8 cellular contexts compared by ENCODE assay signal in genomic region chr10:110496553-110497437, GRCh38. TPM values are rescaled to one million over a fixed set of nuclear protein-coding genes. Genes with fewer than 3 reads are reported as not detected.
DNase-seq lines count a peak whose midpoint lies in the region; ATAC-seq and TF ChIP-seq lines count a peak whose summit lies in the region.

No MANE protein-coding gene starts in this region.

- H2AFZ ChIP-seq in MM.1S (ENCODE audit: low read length): no peak overlapping the region

- no peaks in the 10 kb centered on the region for H3K36me3 Mint-ChIP-seq in CD4-positive, CD25-positive, alpha-beta regulatory T cell
- peaks cover 13% of the 10 kb centered on the region for H3K36me3 Mint-ChIP-seq in central memory CD8-positive, alpha-beta T cell (ENCODE audit: insufficient read depth)

- no peaks in the 10 kb centered on the region for H3K9me2 ChIP-seq in MM.1S (replicated peaks; ENCODE audit: insufficient read depth, low read length)

- H3K27me3 Mint-ChIP-seq in CD4-positive, CD25-positive, alpha-beta regulatory T cell: no peaks in the 10 kb centered on the region
- H3K27me3 Mint-ChIP-seq in central memory CD8-positive, alpha-beta T cell: no peaks in the 10 kb centered on the region

- H3K9ac ChIP-seq in MM.1S (ENCODE audit: low read length): peak overlapping the region; percentile 92
- H3K9ac ChIP-seq in mucosa of stomach (ENCODE audit: low read length): peak overlapping the region; percentile 67

- no peaks in the 10 kb centered on the region for H3K27me3 ChIP-seq in CD4-positive, CD25-positive, alpha-beta regulatory T cell (ENCODE audit: control insufficient read depth, insufficient read depth, low read length)
- no peaks in the 10 kb centered on the region for H3K27me3 ChIP-seq in MM.1S (replicated peaks; ENCODE audit: insufficient read depth, low read length)
- H3K27me3 ChIP-seq in mucosa of stomach (ENCODE audit: control insufficient read depth, insufficient read depth, low read length): peaks cover 65% of the 10 kb centered on the region

- peak overlapping the region; percentile 74 for H3K4me2 ChIP-seq in MM.1S (ENCODE audit: low read depth, low read length)

- peak overlapping the region; percentile 78 for H3K4me3 ChIP-seq in CD4-positive, CD25-positive, alpha-beta regulatory T cell (ENCODE audit: low read depth, low read length)
- peak overlapping the region; percentile 90 for H3K4me3 ChIP-seq in MM.1S (ENCODE audit: low read length)
- peak overlapping the region; percentile 52 for H3K4me3 ChIP-seq in mucosa of stomach (ENCODE audit: low read length)

- ATAC-seq in CD4-positive, CD25-positive, alpha-beta regulatory T cell (ENCODE audit: low read depth in 2 of 2): no peak
- no peak for ATAC-seq in central memory CD8-positive, alpha-beta T cell (replicated peaks; ENCODE audit: extremely low read depth, poor library complexity, severe bottlenecking)
- ATAC-seq in GM21786 (IDR thresholded peaks at IDR 0.05; ENCODE audit: unreplicated experiment) (no peak), left colon (no peak)

- peaks cover 0 to 2% (median 0%) of the 10 kb centered on the region in 7 donors for H3K9me3 Mint-ChIP-seq in CD4-positive, CD25-positive, alpha-beta regulatory T cell
- H3K9me3 Mint-ChIP-seq in central memory CD8-positive, alpha-beta T cell: no peaks in the 10 kb centered on the region

- TF ChIP-seq CTCF in MM.1S (IDR thresholded peaks at IDR 0.05; ENCODE audit: low read length) (no peak), GM20000 (IDR thresholded peaks at IDR 0.05; ENCODE audit: extremely low read depth, missing control alignments) (no peak)

- peaks cover 35% of the 10 kb centered on the region for H3F3A ChIP-seq in MM.1S (ENCODE audit: insufficient read depth, low read length)

- H4K20me1 ChIP-seq in MM.1S (ENCODE audit: insufficient read depth, low read length): peaks cover 10% of the 10 kb centered on the region; the same call in 1 of the 2 replicates

- H3K9me3 ChIP-seq in CD4-positive, CD25-positive, alpha-beta regulatory T cell (ENCODE audit: control insufficient read depth in 2 of 2, low read length in 2 of 2): no peaks in the 10 kb centered on the region
- H3K9me3 ChIP-seq in MM.1S (replicated peaks; ENCODE audit: insufficient read depth, low read length): no peaks in the 10 kb centered on the region
- no peaks in the 10 kb centered on the region for H3K9me3 ChIP-seq in mucosa of stomach (ENCODE audit: control insufficient read depth, low read length)

- H3K4me3 Mint-ChIP-seq in CD4-positive, CD25-positive, alpha-beta regulatory T cell: peak overlapping the region; percentile 93 to 97 (median 94)
- H3K4me3 Mint-ChIP-seq in central memory CD8-positive, alpha-beta T cell: peak overlapping the region; percentile 94

- peak in 2 of 3 donors; percentile 11 to 26 for DNase-seq in CD4-positive, CD25-positive, alpha-beta regulatory T cell
- DNase-seq in MM.1S: no peak
- DNase-seq in central memory CD8-positive, alpha-beta T cell (ENCODE audit: low spot score in 2 of 2): no peak
- DNase-seq in left colon: no peak
- no peak for DNase-seq in GM20000 (ENCODE audit: low spot score)
- DNase-seq in activated CD4-positive, alpha-beta T cell treated with anti-CD3 and anti-CD28 coated beads, Interleukin-2, amount 50 U/mL, for 48 hours: no peak

- intact Hi-C loops in left colon (cut with DNase I, micrococcal nuclease): no loop called here

- H3K79me2 ChIP-seq in MM.1S (ENCODE audit: low read length): peaks cover 66% of the 10 kb centered on the region

- peaks cover 25 to 58% (median 47%) of the 10 kb centered on the region in 4 donors for H3K4me1 Mint-ChIP-seq in CD4-positive, CD25-positive, alpha-beta regulatory T cell
- peaks cover 52% of the 10 kb centered on the region for H3K4me1 Mint-ChIP-seq in central memory CD8-positive, alpha-beta T cell

- peaks cover 52% of the 10 kb centered on the region for H3K4me1 ChIP-seq in CD4-positive, CD25-positive, alpha-beta regulatory T cell (ENCODE audit: control insufficient read depth, insufficient read depth, low read length, poor library complexity, severe bottlenecking)
- peaks cover 24% of the 10 kb centered on the region for H3K4me1 ChIP-seq in MM.1S (ENCODE audit: low read length)
- peaks cover 22% of the 10 kb centered on the region for H3K4me1 ChIP-seq in mucosa of stomach (ENCODE audit: control insufficient read depth, insufficient read depth, low read length)

- peak overlapping the region; percentile 76 for H3K27ac ChIP-seq in CD4-positive, CD25-positive, alpha-beta regulatory T cell (ENCODE audit: insufficient read depth, low read length, poor library complexity, severe bottlenecking)
- H3K27ac ChIP-seq in MM.1S (ENCODE audit: low read length): peak overlapping the region; percentile 79

- H3K27ac Mint-ChIP-seq in CD4-positive, CD25-positive, alpha-beta regulatory T cell: peak overlapping the region; percentile 87 to 94 (median 89)
- peak overlapping the region; percentile 98 for H3K27ac Mint-ChIP-seq in central memory CD8-positive, alpha-beta T cell (ENCODE audit: low read depth)

- H3K36me3 ChIP-seq in CD4-positive, CD25-positive, alpha-beta regulatory T cell (ENCODE audit: control insufficient read depth, insufficient read depth, low read length): no peaks in the 10 kb centered on the region
- peaks cover 7% of the 10 kb centered on the region; the same call in 1 of the 2 replicates for H3K36me3 ChIP-seq in MM.1S (replicated peaks; ENCODE audit: insufficient read depth, low read length)
- no peaks in the 10 kb centered on the region for H3K36me3 ChIP-seq in mucosa of stomach (ENCODE audit: control insufficient read depth, insufficient read depth, low read length)

RNA-seq across cellular contexts. Expression of gene DUSP5, which starts 0.9 kb away (rescaled TPM):
- total RNA-seq in CD4-positive, CD25-positive, alpha-beta regulatory T cell: 142 TPM
- polyA plus RNA-seq in CD4-positive, CD25-positive, alpha-beta regulatory T cell: 1 to 10 TPM; 1.3 to 5.1 (median 2.3) TPM
- 10 to 100 TPM in 1 of 2 donors, 1 to 10 TPM in 1; 7.1 to 52.2 TPM for total RNA-seq in left colon

Comparison
In these comparisons a context has a peak if more than half of its experiments do, and no peak if none do; other contexts are left out.
1. DNase-seq: peak in CD4-positive, CD25-positive, alpha-beta regulatory T cell (2 of 3); none in MM.1S (single experiment), central memory CD8-positive, alpha-beta T cell (0 of 2), left colon (0 of 2), GM20000 (single experiment) and activated CD4-positive, alpha-beta T cell treated with anti-CD3 and anti-CD28 coated beads, Interleukin-2, amount 50 U/mL, for 48 hours (0 of 2).
2. Peak in every context shown above with its lines, with median percentiles within 50 percentile points of each other: H3K4me3 ChIP-seq.